9 cellular contexts compared by ENCODE assay signal in genomic region chr6:51578362-51578761, GRCh38.
"Had no signal": no experiment of that assay in that cellular context is flagged by ENCODE, and none has a peak within 500 bp of the region (broad histone marks: within the 10 kb centered on the region; RNA-seq: fewer than 3 reads in every experiment).

No MANE protein-coding gene starts in this region.

- DNase-seq: GM23248, GOT3, H7, HFFc6, IMR-90, KG1 had no signal

- H2AFZ ChIP-seq: GM23248 had no signal

- H3K27ac ChIP-seq: GM23248 had no signal

- H3K9ac ChIP-seq: GM23248 had no signal

- ATAC-seq: HCT116, K562 had no signal

- H3K36me3 ChIP-seq: HAP-1 had no signal

- H3K4me3 Mint-ChIP-seq: HFFc6 had no signal

- H3K9me3 ChIP-seq: HAP-1 had no signal

- H3K27ac Mint-ChIP-seq: HFFc6 had no signal

- H3K4me1 ChIP-seq: HAP-1 had no signal

- H3K4me3 ChIP-seq: GM23248, HAP-1, K562 had no signal
